ENCODE assay signal across 9 cellular contexts in genomic region chr7:29884399-29885272, GRCh38.
A peak's percentile ranks its signal among the peaks of the same experiment; 100 is the strongest.
DNase-seq lines count a peak whose midpoint lies in the region; ATAC-seq and TF ChIP-seq lines count a peak whose summit lies in the region.
"Had no signal": no experiment of that assay in that cellular context is flagged by ENCODE, and none has a peak within 500 bp of the region (broad histone marks: within the 10 kb centered on the region; RNA-seq: fewer than 3 reads in every experiment).

No MANE protein-coding gene starts in this region.

- H3K27me3 ChIP-seq in CD4-positive, alpha-beta T cell (ENCODE audit: control insufficient read depth, insufficient read depth, low read length) = no peaks in the 10 kb centered on the region
- no peaks in the 10 kb centered on the region for H3K27me3 ChIP-seq in naive thymus-derived CD4-positive, alpha-beta T cell (ENCODE audit: control insufficient read depth in 2 of 2, insufficient read depth in 2 of 2, low read length in 2 of 2)

- H3K27ac ChIP-seq in CD4-positive, alpha-beta T cell (ENCODE audit: low read depth, low read length) = no peak overlapping the region
- no peak overlapping the region for H3K27ac ChIP-seq in naive thymus-derived CD4-positive, alpha-beta T cell (ENCODE audit: low read depth, low read length)

- no peaks in the 10 kb centered on the region for H3K36me3 Mint-ChIP-seq in CD4-positive, alpha-beta T cell (ENCODE audit: low read depth)
- no peaks in the 10 kb centered on the region for H3K36me3 Mint-ChIP-seq in naive thymus-derived CD4-positive, alpha-beta T cell
- no peaks in the 10 kb centered on the region for H3K36me3 Mint-ChIP-seq in activated CD4-positive, alpha-beta memory T cell treated with anti-CD3 and anti-CD28 coated beads, Interleukin-2, amount 10 ng/mL, durations not matched to agents 7 days and 5 days (ENCODE audit: low read depth)
- H3K36me3 Mint-ChIP-seq: CD8-positive, alpha-beta memory T cell had no signal

- H3K36me3 ChIP-seq in naive thymus-derived CD4-positive, alpha-beta T cell (ENCODE audit: control insufficient read depth in 2 of 3, insufficient read depth in 3 of 3, low read length in 3 of 3) = no peaks in the 10 kb centered on the region

- peak overlapping the region; percentile 74 for H3K4me3 Mint-ChIP-seq in CD4-positive, alpha-beta T cell
- H3K4me3 Mint-ChIP-seq in naive thymus-derived CD4-positive, alpha-beta T cell = peak overlapping the region in 9 of 10 donors; percentile 14 to 73 (median 37)
- no peak overlapping the region for H3K4me3 Mint-ChIP-seq in activated CD4-positive, alpha-beta memory T cell treated with anti-CD3 and anti-CD28 coated beads, Interleukin-2, amount 10 ng/mL, durations not matched to agents 7 days and 5 days

- TF ChIP-seq CTCF in CD4-positive, alpha-beta T cell (IDR thresholded peaks at IDR 0.05) = no peak

- POLR2A ChIA-PET in CD4-positive, alpha-beta T cell (lab: Charles Lee) = no interaction called here
- POLR2A ChIA-PET in naive thymus-derived CD4-positive, alpha-beta T cell (lab: Charles Lee) = no interaction called here
- POLR2A ChIA-PET in activated CD4-positive, alpha-beta memory T cell treated with anti-CD3 and anti-CD28 coated beads, Interleukin-2, amount 10 ng/mL, durations not matched to agents 7 days and 5 days (lab: Charles Lee) = no interaction called here

- intact Hi-C loops in CD4-positive, alpha-beta T cell (cut with DNase I, micrococcal nuclease) = no loop called here
- intact Hi-C loops in naive thymus-derived CD4-positive, alpha-beta T cell (cut with micrococcal nuclease) = no loop called here

- CTCF ChIA-PET in CD4-positive, alpha-beta T cell (lab: Charles Lee) = no interaction called here
- CTCF ChIA-PET in naive thymus-derived CD4-positive, alpha-beta T cell (lab: Charles Lee) = no interaction called here
- CTCF ChIA-PET in activated CD4-positive, alpha-beta memory T cell treated with anti-CD3 and anti-CD28 coated beads, Interleukin-2, amount 10 ng/mL, durations not matched to agents 7 days and 5 days (lab: Charles Lee) = no interaction called here

- H3K4me1 Mint-ChIP-seq in CD4-positive, alpha-beta T cell (ENCODE audit: low read depth) = peaks cover 16% of the 10 kb centered on the region
- H3K4me1 Mint-ChIP-seq in naive thymus-derived CD4-positive, alpha-beta T cell = peaks cover 0 to 21% (median 14%) of the 10 kb centered on the region in 7 donors
- no peaks in the 10 kb centered on the region for H3K4me1 Mint-ChIP-seq in activated CD4-positive, alpha-beta memory T cell treated with anti-CD3 and anti-CD28 coated beads, Interleukin-2, amount 10 ng/mL, durations not matched to agents 7 days and 5 days

- peak; percentile 54 for ATAC-seq in CD4-positive, alpha-beta T cell (ENCODE audit: poor library complexity)
- ATAC-seq in naive thymus-derived CD4-positive, alpha-beta T cell = no peak
- ATAC-seq in HG03354 (IDR thresholded peaks at IDR 0.05; ENCODE audit: poor library complexity, severe bottlenecking, unreplicated experiment) (no peak), HG03457 (IDR thresholded peaks at IDR 0.05; ENCODE audit: unreplicated experiment) (no peak)

- H3K4me1 ChIP-seq in naive thymus-derived CD4-positive, alpha-beta T cell (ENCODE audit: control insufficient read depth in 2 of 2, insufficient read depth in 2 of 2, low read length in 2 of 2) = peaks cover 0 to 6% of the 10 kb centered on the region in 2 donors

- H3K9me3 ChIP-seq in CD4-positive, alpha-beta T cell (ENCODE audit: control insufficient read depth, low read length) = no peaks in the 10 kb centered on the region
- no peaks in the 10 kb centered on the region for H3K9me3 ChIP-seq in naive thymus-derived CD4-positive, alpha-beta T cell (ENCODE audit: control insufficient read depth in 2 of 3, low read length in 3 of 3)

- no peak overlapping the region for H3K27ac Mint-ChIP-seq in CD4-positive, alpha-beta T cell
- H3K27ac Mint-ChIP-seq in naive thymus-derived CD4-positive, alpha-beta T cell = no peak overlapping the region
- H3K27ac Mint-ChIP-seq in activated CD4-positive, alpha-beta memory T cell treated with anti-CD3 and anti-CD28 coated beads, Interleukin-2, amount 10 ng/mL, durations not matched to agents 7 days and 5 days = no peak overlapping the region

- no peak overlapping the region for H3K4me3 ChIP-seq in naive thymus-derived CD4-positive, alpha-beta T cell (ENCODE audit: low read length)

- peaks cover 15% of the 10 kb centered on the region for H3K27me3 Mint-ChIP-seq in CD4-positive, alpha-beta T cell
- peaks cover 0 to 24% (median 12%) of the 10 kb centered on the region in 5 donors for H3K27me3 Mint-ChIP-seq in naive thymus-derived CD4-positive, alpha-beta T cell
- peaks cover 26% of the 10 kb centered on the region for H3K27me3 Mint-ChIP-seq in activated CD4-positive, alpha-beta memory T cell treated with anti-CD3 and anti-CD28 coated beads, Interleukin-2, amount 10 ng/mL, durations not matched to agents 7 days and 5 days

- H3K9me3 Mint-ChIP-seq in CD4-positive, alpha-beta T cell = no peaks in the 10 kb centered on the region
- no peaks in the 10 kb centered on the region for H3K9me3 Mint-ChIP-seq in naive thymus-derived CD4-positive, alpha-beta T cell
- no peaks in the 10 kb centered on the region for H3K9me3 Mint-ChIP-seq in activated CD4-positive, alpha-beta memory T cell treated with anti-CD3 and anti-CD28 coated beads, Interleukin-2, amount 10 ng/mL, durations not matched to agents 7 days and 5 days
- H3K9me3 Mint-ChIP-seq: CD8-positive, alpha-beta memory T cell had no signal

- no peak for DNase-seq in CD4-positive, alpha-beta T cell
- peak; percentile 48 for DNase-seq in NCI-H2029 treated with DMSO at 0.1 percent for 48 hours (lab: John Stamatoyannopoulos, UW)
- peak; percentile 44 for DNase-seq in cerebellum (ENCODE audit: low spot score)
- peak in 2 of 9 donors; percentile 8 to 12 for DNase-seq in naive thymus-derived CD4-positive, alpha-beta T cell
- no peak for DNase-seq in activated effector memory CD4-positive, alpha-beta T cell treated with anti-CD3 and anti-CD28 coated beads, Interleukin-2, amount 50 U/mL, for 16 hours
- DNase-seq in activated CD4-positive, alpha-beta memory T cell treated with anti-CD3 and anti-CD28 coated beads, Interleukin-2, amount 10 ng/mL, durations not matched to agents 7 days and 5 days = no peak

Comparison
In these comparisons a context has a peak if more than half of its experiments do, and no peak if none do; other contexts are left out.
1. DNase-seq: peak in NCI-H2029 treated with DMSO at 0.1 percent for 48 hours (single experiment) and cerebellum (single experiment); none in CD4-positive, alpha-beta T cell (0 of 10), activated effector memory CD4-positive, alpha-beta T cell treated with anti-CD3 and anti-CD28 coated beads, Interleukin-2, amount 50 U/mL, for 16 hours (single experiment) and activated CD4-positive, alpha-beta memory T cell treated with anti-CD3 and anti-CD28 coated beads, Interleukin-2, amount 10 ng/mL, durations not matched to agents 7 days and 5 days (single experiment).